Comparison of ENCODE assay signal across 29 cellular contexts in the genomic region with DNA sequence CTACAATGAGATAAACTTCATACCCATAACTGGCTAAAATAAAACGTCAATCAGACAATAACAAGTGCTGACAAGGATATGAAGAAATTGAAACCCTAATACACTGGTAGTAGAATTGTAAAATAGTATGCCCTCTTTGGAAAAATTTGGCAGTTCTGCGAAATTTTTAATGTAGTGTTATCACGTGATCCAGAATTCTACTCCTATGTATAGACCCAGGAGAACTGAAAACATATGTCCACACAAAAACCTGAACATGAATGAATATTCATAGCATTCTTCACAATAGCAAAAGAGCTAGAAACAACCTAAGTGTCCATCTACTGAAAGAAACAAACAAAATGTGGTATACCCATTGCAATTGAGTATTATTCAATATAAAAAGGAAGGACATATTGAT. TPM values are rescaled to one million over a fixed set of nuclear protein-coding genes. Genes with fewer than 3 reads are reported as not detected.
"Had no signal": no experiment of that assay in that cellular context is flagged by ENCODE, and none has a peak within 500 bp of the region (broad histone marks: within the 10 kb centered on the region; RNA-seq: fewer than 3 reads in every experiment).

No MANE protein-coding gene starts in this region.

- DNase-seq: colonic mucosa; cortex of kidney; dermis blood vessel endothelial cell; dorsolateral prefrontal cortex; effector CD4-positive, alpha-beta T cell; effector CD8-positive, alpha-beta T cell; effector memory CD4-positive, alpha-beta T cell; effector memory CD8-positive, alpha-beta T cell; endodermal cell; erythroblast; esophagus squamous epithelium; foreskin fibroblast; foreskin keratinocyte; foreskin melanocyte; gastrocnemius medialis; glutamatergic neuron; head of caudate nucleus; heart left ventricle; heart right ventricle had no signal

- H3K4me1 ChIP-seq: colonic mucosa, esophagus muscularis mucosa, esophagus squamous epithelium, foreskin keratinocyte, gastrocnemius medialis, gastroesophageal sphincter had no signal

- H3K27ac ChIP-seq: colonic mucosa, coronary artery, dorsolateral prefrontal cortex, epithelial cell of prostate, esophagus muscularis mucosa, esophagus squamous epithelium, foreskin keratinocyte, gastrocnemius medialis, gastroesophageal sphincter, heart left ventricle, heart right ventricle, hepatocyte had no signal

- H3K4me3 ChIP-seq: colonic mucosa, coronary artery, dorsolateral prefrontal cortex, esophagus muscularis mucosa, esophagus squamous epithelium, gastrocnemius medialis, gastroesophageal sphincter, heart left ventricle, heart right ventricle, hepatocyte had no signal

- H3K4me2 ChIP-seq: hepatocyte had no signal

- FAIRE-seq: endometrium, endothelial cell of umbilical vein, frontal cortex had no signal

- H3K36me3 ChIP-seq: colonic mucosa, esophagus muscularis mucosa, esophagus squamous epithelium, gastrocnemius medialis, gastroesophageal sphincter, heart left ventricle, heart right ventricle had no signal

- H2AFZ ChIP-seq: hepatocyte had no signal

- ATAC-seq: effector memory CD8-positive, alpha-beta T cell; esophagus mucosa; foreskin keratinocyte; gastrocnemius medialis; gastroesophageal sphincter; heart left ventricle; heart right ventricle had no signal

- H3K27me3 ChIP-seq: colonic mucosa, esophagus muscularis mucosa, esophagus squamous epithelium, foreskin keratinocyte, gastrocnemius medialis, gastroesophageal sphincter, heart left ventricle, heart right ventricle, hepatocyte had no signal

- H3K9me3 ChIP-seq: colonic mucosa, esophagus muscularis mucosa, esophagus squamous epithelium, gastrocnemius medialis, gastroesophageal sphincter, heart left ventricle, heart right ventricle had no signal

- H3K79me2 ChIP-seq: hepatocyte had no signal

RNA-seq across cellular contexts. Expression of a gene that starts 14.2 kb away (rescaled TPM):
- total RNA-seq: dermis blood vessel endothelial cell, dermis microvascular lymphatic vessel endothelial cell had no signal
